ENCODE assay signal across 1 cellular context in the genomic region with DNA sequence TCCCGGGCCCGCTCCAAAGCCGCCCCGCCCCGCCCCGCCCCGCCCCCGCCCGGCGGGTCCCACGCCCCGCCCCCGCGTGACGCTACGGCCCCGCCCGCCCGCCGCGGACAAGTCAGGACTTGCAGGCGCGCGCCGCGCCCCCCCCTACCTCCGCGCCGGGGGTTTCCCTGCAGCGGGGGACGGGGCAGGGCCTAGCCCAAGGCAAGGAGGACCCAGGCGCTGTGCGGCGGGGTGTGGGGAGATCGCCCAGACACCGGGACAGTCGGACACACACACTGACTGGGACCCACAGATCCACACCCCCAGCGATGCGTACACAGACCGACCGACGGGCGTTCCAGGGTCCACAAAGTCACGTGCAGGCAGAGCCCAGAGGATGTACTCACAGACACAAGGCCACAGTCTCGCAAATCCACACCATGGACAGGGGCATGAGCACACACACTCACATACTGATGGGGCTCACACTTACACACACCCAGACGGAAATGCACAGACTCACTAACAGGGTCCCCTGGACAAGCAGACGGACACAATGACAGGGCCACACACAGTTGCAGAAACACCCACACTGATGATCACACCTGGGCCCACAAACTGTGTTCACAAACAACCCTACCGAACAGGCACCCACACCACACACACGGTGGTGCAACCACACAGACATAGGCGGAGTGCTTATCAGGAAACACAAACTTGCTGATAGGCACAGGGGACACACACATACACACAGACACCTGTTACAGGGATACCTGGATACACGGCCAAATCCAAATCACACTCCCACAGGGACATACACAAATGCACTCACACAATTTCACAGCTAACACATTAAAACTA.
TF ChIP-seq lines count a peak whose summit lies in the region.

No MANE protein-coding gene starts in this region.

TF ChIP-seq in HEK293, 187 proteins besides CTCF, POLR2A, EP300 and RAD21 (continued from another document and continues in another):
- no peak; the same call in 1 of the 2 replicates for TF ChIP-seq INSM2 (tag by site-specific recombination; IDR thresholded peaks at IDR 0.05)
- peak; percentile 83 for TF ChIP-seq ZFHX2 (tag by site-specific recombination; conservative IDR thresholded peaks at IDR 0.05)
- no peak for TF ChIP-seq ZNF140 (tag by site-specific recombination; IDR thresholded peaks at IDR 0.05)
- TF ChIP-seq SP7 (tag by site-specific recombination; IDR thresholded peaks at IDR 0.05) = peak; percentile 84
- TF ChIP-seq, protein P1, sequence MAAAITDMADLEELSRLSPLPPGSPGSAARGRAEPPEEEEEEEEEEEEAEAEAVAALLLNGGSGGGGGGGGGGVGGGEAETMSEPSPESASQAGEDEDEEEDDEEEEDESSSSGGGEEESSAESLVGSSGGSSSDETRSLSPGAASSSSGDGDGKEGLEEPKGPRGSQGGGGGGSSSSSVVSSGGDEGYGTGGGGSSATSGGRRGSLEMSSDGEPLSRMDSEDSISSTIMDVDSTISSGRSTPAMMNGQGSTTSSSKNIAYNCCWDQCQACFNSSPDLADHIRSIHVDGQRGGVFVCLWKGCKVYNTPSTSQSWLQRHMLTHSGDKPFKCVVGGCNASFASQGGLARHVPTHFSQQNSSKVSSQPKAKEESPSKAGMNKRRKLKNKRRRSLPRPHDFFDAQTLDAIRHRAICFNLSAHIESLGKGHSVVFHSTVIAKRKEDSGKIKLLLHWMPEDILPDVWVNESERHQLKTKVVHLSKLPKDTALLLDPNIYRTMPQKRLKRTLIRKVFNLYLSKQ (tag by site-specific recombination; IDR thresholded peaks at IDR 0.05; ENCODE audit: borderline replicate concordance) = no peak
- TF ChIP-seq PATZ1 (tag by site-specific recombination; IDR thresholded peaks at IDR 0.05) = peak; percentile 97
- TF ChIP-seq ZNF362 (tag by site-specific recombination; IDR thresholded peaks at IDR 0.05) = no peak
- no peak for TF ChIP-seq ZNF37A (tag by site-specific recombination; IDR thresholded peaks at IDR 0.05)
- peak; percentile 35 for TF ChIP-seq SP2 (tag by site-specific recombination; IDR thresholded peaks at IDR 0.05)
- TF ChIP-seq ZSCAN30 (tag by site-specific recombination; IDR thresholded peaks at IDR 0.05) = peak; percentile 41; the same call in 1 of the 2 replicates
- no peak for TF ChIP-seq OVOL3 (tag by site-specific recombination; IDR thresholded peaks at IDR 0.05)
- no peak for TF ChIP-seq ZNF426 (tag by site-specific recombination; IDR thresholded peaks at IDR 0.05)
- TF ChIP-seq, protein P2, sequence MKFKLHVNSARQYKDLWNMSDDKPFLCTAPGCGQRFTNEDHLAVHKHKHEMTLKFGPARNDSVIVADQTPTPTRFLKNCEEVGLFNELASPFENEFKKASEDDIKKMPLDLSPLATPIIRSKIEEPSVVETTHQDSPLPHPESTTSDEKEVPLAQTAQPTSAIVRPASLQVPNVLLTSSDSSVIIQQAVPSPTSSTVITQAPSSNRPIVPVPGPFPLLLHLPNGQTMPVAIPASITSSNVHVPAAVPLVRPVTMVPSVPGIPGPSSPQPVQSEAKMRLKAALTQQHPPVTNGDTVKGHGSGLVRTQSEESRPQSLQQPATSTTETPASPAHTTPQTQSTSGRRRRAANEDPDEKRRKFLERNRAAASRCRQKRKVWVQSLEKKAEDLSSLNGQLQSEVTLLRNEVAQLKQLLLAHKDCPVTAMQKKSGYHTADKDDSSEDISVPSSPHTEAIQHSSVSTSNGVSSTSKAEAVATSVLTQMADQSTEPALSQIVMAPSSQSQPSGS (tag by site-specific recombination; IDR thresholded peaks at IDR 0.05; ENCODE audit: low read depth) = no peak
- TF ChIP-seq, protein P3, sequence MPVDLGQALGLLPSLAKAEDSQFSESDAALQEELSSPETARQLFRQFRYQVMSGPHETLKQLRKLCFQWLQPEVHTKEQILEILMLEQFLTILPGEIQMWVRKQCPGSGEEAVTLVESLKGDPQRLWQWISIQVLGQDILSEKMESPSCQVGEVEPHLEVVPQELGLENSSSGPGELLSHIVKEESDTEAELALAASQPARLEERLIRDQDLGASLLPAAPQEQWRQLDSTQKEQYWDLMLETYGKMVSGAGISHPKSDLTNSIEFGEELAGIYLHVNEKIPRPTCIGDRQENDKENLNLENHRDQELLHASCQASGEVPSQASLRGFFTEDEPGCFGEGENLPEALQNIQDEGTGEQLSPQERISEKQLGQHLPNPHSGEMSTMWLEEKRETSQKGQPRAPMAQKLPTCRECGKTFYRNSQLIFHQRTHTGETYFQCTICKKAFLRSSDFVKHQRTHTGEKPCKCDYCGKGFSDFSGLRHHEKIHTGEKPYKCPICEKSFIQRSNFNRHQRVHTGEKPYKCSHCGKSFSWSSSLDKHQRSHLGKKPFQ (tag by site-specific recombination; IDR thresholded peaks at IDR 0.05) = peak; percentile 82; the same call in 1 of the 2 replicates
- no peak; the same call in 1 of the 2 replicates for TF ChIP-seq ZBTB21 (tag by site-specific recombination; IDR thresholded peaks at IDR 0.05)
- TF ChIP-seq, protein P4, sequence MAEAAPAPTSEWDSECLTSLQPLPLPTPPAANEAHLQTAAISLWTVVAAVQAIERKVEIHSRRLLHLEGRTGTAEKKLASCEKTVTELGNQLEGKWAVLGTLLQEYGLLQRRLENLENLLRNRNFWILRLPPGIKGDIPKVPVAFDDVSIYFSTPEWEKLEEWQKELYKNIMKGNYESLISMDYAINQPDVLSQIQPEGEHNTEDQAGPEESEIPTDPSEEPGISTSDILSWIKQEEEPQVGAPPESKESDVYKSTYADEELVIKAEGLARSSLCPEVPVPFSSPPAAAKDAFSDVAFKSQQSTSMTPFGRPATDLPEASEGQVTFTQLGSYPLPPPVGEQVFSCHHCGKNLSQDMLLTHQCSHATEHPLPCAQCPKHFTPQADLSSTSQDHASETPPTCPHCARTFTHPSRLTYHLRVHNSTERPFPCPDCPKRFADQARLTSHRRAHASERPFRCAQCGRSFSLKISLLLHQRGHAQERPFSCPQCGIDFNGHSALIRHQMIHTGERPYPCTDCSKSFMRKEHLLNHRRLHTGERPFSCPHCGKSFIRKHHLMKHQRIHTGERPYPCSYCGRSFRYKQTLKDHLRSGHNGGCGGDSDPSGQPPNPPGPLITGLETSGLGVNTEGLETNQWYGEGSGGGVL (tag by site-specific recombination; IDR thresholded peaks at IDR 0.05) = peak; percentile 92
- TF ChIP-seq HIC1 (tag by site-specific recombination; IDR thresholded peaks at IDR 0.05) = no peak
- peak; percentile 55 for TF ChIP-seq SP3 (tag by site-specific recombination; IDR thresholded peaks at IDR 0.05)
- no peak for TF ChIP-seq ZNF768 (tag by site-specific recombination; IDR thresholded peaks at IDR 0.05)
- TF ChIP-seq YY2 (tag by site-specific recombination; IDR thresholded peaks at IDR 0.05) = no peak
- TF ChIP-seq ZNF354C (tag by site-specific recombination; IDR thresholded peaks at IDR 0.05; ENCODE audit: borderline replicate concordance, low read depth) = no peak
- no peak for TF ChIP-seq ZNF560 (tag by site-specific recombination; IDR thresholded peaks at IDR 0.05; ENCODE audit: borderline replicate concordance)
- peak; percentile 85 for TF ChIP-seq KLF1 (tag by site-specific recombination; IDR thresholded peaks at IDR 0.05)
- no peak for TF ChIP-seq ZNF280C (tag by site-specific recombination; IDR thresholded peaks at IDR 0.05)
- TF ChIP-seq ZNF664 (tag by site-specific recombination; IDR thresholded peaks at IDR 0.05) = no peak
- no peak for TF ChIP-seq ELK4 (IDR thresholded peaks at IDR 0.05; ENCODE audit: borderline replicate concordance, low read depth, low read length)
- no peak for TF ChIP-seq ZSCAN16 (tag by site-specific recombination; IDR thresholded peaks at IDR 0.05)
- no peak for TF ChIP-seq ZNF146 (tag by site-specific recombination; IDR thresholded peaks at IDR 0.05)
- 0 out of 2 replicates have a peak, but pooled peaks have one; percentile 63 for TF ChIP-seq ZNF624 (tag by site-specific recombination; IDR thresholded peaks at IDR 0.05)
- TF ChIP-seq ZBTB20 (tag by site-specific recombination; IDR thresholded peaks at IDR 0.05) = peak; percentile 92
- TF ChIP-seq TCF7L2 (IDR thresholded peaks at IDR 0.05; ENCODE audit: borderline replicate concordance, low read depth, low read length) = no peak
- no peak for TF ChIP-seq ZNF510 (tag by site-specific recombination; IDR thresholded peaks at IDR 0.05; ENCODE audit: insufficient replicate concordance)
- no peak for TF ChIP-seq BCL11A (tag by site-specific recombination; IDR thresholded peaks at IDR 0.05; ENCODE audit: low read depth)
- no peak for TF ChIP-seq ZNF549 (tag by site-specific recombination; IDR thresholded peaks at IDR 0.05)
- no peak; the same call in 1 of the 2 replicates for TF ChIP-seq ZNF843 (tag by site-specific recombination; IDR thresholded peaks at IDR 0.05)
